Comparison of ENCODE assay signal across 15 cellular contexts in the genomic region with DNA sequence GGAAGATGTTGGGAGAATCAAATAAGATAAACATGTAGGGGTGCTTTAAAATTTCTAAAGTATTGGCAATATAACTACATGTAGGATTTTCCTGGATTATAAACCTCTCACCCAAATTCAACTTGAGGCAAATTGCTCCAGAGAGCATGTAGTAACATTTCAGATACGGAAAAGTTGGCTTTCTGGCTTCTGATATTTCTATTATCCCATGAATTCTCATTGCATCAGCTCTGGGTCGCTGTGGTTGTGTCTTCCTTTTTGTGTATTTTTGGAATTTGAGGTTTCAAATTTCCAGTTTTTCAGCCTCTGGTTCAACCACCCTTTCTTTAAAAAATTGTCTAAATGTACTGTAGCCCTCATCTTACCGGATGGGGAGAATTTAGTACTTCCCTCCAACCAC. TPM values are rescaled to one million over a fixed set of nuclear protein-coding genes. Genes with fewer than 3 reads are reported as not detected.
A peak's percentile ranks its signal among the peaks of the same experiment; 100 is the strongest.
DNase-seq lines count a peak whose midpoint lies in the region; ATAC-seq and TF ChIP-seq lines count a peak whose summit lies in the region.
"Had no signal": no experiment of that assay in that cellular context is flagged by ENCODE, and none has a peak within 500 bp of the region (broad histone marks: within the 10 kb centered on the region; RNA-seq: fewer than 3 reads in every experiment).

No MANE protein-coding gene starts in this region.

- POLR2A ChIA-PET in HEK293 (lab: Yijun Ruan, JAX): no interaction called here

- H3K79me2 ChIP-seq in mesendoderm (ENCODE audit: control insufficient read depth, insufficient read depth, low read length): no peaks in the 10 kb centered on the region
- no peaks in the 10 kb centered on the region for H3K79me2 ChIP-seq in osteoblast (ENCODE audit: insufficient read depth, low read length)

- H3K4me2 ChIP-seq in mesendoderm (ENCODE audit: low read length) (no peak overlapping the region), osteoblast (ENCODE audit: insufficient read depth, low read length) (no peak overlapping the region)
- H3K4me2 ChIP-seq: BLaER1 had no signal

- TF ChIP-seq CTCF in HEK293 (tag by site-specific recombination; IDR thresholded peaks at IDR 0.05) (no peak), osteoblast (IDR thresholded peaks at IDR 0.05; ENCODE audit: extremely low read depth, low read depth, low read length) (no peak)

- CTCF ChIA-PET in HEK293 (lab: Yijun Ruan, JAX): interaction anchor here (0.7 to 2.2 kb wide), 16 partner anchors 9 to 221 kb away, joined by 3 to 8 read pairs (median 4); no protein-coding TSS in a partner anchor

- no peak for DNase-seq in adipocyte (ENCODE audit: low read depth)
- no peak for DNase-seq in mesendoderm
- DNase-seq in osteoblast (ENCODE audit: insufficient read length, low spot score, missing footprints): no peak
- DNase-seq in HuH-7.5 (ENCODE audit: low spot score): no peak
- DNase-seq: DMS153, NCI-H1105, NCI-H1436 treated with DMSO at 0.1 percent for 48 hours, NCI-H187 treated with DMSO at 0.1 percent for 48 hours, NCI-H748 treated with DMSO at 0.1 percent for 48 hours had no signal

- H3K9ac ChIP-seq in adipocyte (ENCODE audit: low read length) (peak overlapping the region; percentile 61), mesendoderm (ENCODE audit: low read length) (no peak overlapping the region)
- H3K9ac ChIP-seq: BLaER1 had no signal

- no peak overlapping the region for H3K23ac ChIP-seq in mesendoderm (ENCODE audit: low read length)

- no peak overlapping the region for H3K18ac ChIP-seq in mesendoderm (ENCODE audit: low read length)

- no peak overlapping the region for H2BK5ac ChIP-seq in mesendoderm (ENCODE audit: low read length)

- no peak overlapping the region for H3K56ac ChIP-seq in mesendoderm (ENCODE audit: low read length)

- no peak overlapping the region for H2AFZ ChIP-seq in osteoblast (ENCODE audit: low read length)

- H3K79me1 ChIP-seq in mesendoderm (ENCODE audit: low read length): no peaks in the 10 kb centered on the region

- no peak overlapping the region for H2AK5ac ChIP-seq in mesendoderm (ENCODE audit: low read length)

- H4K5ac ChIP-seq in mesendoderm (ENCODE audit: low read length): no peak overlapping the region

- no peak overlapping the region for H2BK120ac ChIP-seq in mesendoderm (ENCODE audit: low read depth, low read length)

- H3K4me3 ChIP-seq in HEK293 (ENCODE audit: low read depth, low read length) (no peak overlapping the region), adipocyte (ENCODE audit: low read length) (no peak overlapping the region), mesendoderm (ENCODE audit: low read length) (no peak overlapping the region), osteoblast (ENCODE audit: insufficient read depth, low read length) (no peak overlapping the region)
- H3K4me3 ChIP-seq: BLaER1, SJSA1 had no signal

- no peaks in the 10 kb centered on the region for H4K20me1 ChIP-seq in osteoblast (ENCODE audit: insufficient read depth, low read length)
- H4K20me1 ChIP-seq: BLaER1 had no signal

- H2BK15ac ChIP-seq in mesendoderm (replicated peaks; ENCODE audit: low read depth): peak overlapping the region; percentile 8

- H3K36me3 ChIP-seq in HEK293 (ENCODE audit: control insufficient read depth in 2 of 2, insufficient read depth in 1 of 2, low read length in 2 of 2): no peaks in the 10 kb centered on the region
- no peaks in the 10 kb centered on the region for H3K36me3 ChIP-seq in adipocyte (ENCODE audit: control insufficient read depth, insufficient read depth, low read length, severe bottlenecking)
- H3K36me3 ChIP-seq in mesendoderm (ENCODE audit: control insufficient read depth, insufficient read depth, low read length): no peaks in the 10 kb centered on the region
- no peaks in the 10 kb centered on the region for H3K36me3 ChIP-seq in osteoblast (ENCODE audit: insufficient read depth, low read length)
- H3K36me3 ChIP-seq: BLaER1, SJSA1 had no signal

- no peak overlapping the region for H3K4ac ChIP-seq in mesendoderm (ENCODE audit: low read depth, low read length)

- H3K27me3 ChIP-seq in adipocyte (replicated peaks; ENCODE audit: control insufficient read depth, insufficient read depth, low read length) (no peaks in the 10 kb centered on the region), mesendoderm (ENCODE audit: insufficient read depth, low read length, poor library complexity) (no peaks in the 10 kb centered on the region), osteoblast (ENCODE audit: insufficient read depth, low read length) (no peaks in the 10 kb centered on the region)
- H3K27me3 ChIP-seq: BLaER1, SJSA1 had no signal

- H3K27ac ChIP-seq in HEK293 (ENCODE audit: extremely low read depth, low read depth, low read length) (no peak overlapping the region), mesendoderm (ENCODE audit: low read depth, low read length) (no peak overlapping the region), osteoblast (ENCODE audit: low read depth, low read length) (no peak overlapping the region)
- H3K27ac ChIP-seq: BLaER1, SJSA1 had no signal

- no peaks in the 10 kb centered on the region for H3K4me1 ChIP-seq in HEK293 (ENCODE audit: control insufficient read depth, insufficient read depth, low read length)
- H3K4me1 ChIP-seq in adipocyte (ENCODE audit: control insufficient read depth, insufficient read depth, low read length): peaks cover 37% of the 10 kb centered on the region
- H3K4me1 ChIP-seq in mesendoderm (ENCODE audit: control insufficient read depth, low read depth, low read length): no peaks in the 10 kb centered on the region
- no peaks in the 10 kb centered on the region for H3K4me1 ChIP-seq in osteoblast (ENCODE audit: insufficient read depth, low read length)
- H3K4me1 ChIP-seq: SJSA1 had no signal

- no peaks in the 10 kb centered on the region for H3K9me3 ChIP-seq in HEK293 (ENCODE audit: control insufficient read depth, insufficient read depth, low read depth, low read length)
- no peaks in the 10 kb centered on the region for H3K9me3 ChIP-seq in adipocyte (ENCODE audit: control insufficient read depth, low read length)
- no peaks in the 10 kb centered on the region for H3K9me3 ChIP-seq in osteoblast (ENCODE audit: low read depth, low read length)
- H3K9me3 ChIP-seq: BLaER1, SJSA1 had no signal

- no peak overlapping the region for H4K8ac ChIP-seq in mesendoderm (ENCODE audit: low read depth, low read length)

- no CpG with 5 or more reads among the region's 3 CpGs for WGBS in mesendoderm (ENCODE audit: extremely low coverage, insufficient coverage, low lambda C conversion rate)

- ATAC-seq in HG03045 (IDR thresholded peaks at IDR 0.05; ENCODE audit: unreplicated experiment): no peak
- ATAC-seq in GM19023 (IDR thresholded peaks at IDR 0.05; ENCODE audit: unreplicated experiment): no peak
- ATAC-seq: Right ventricle myocardium inferior had no signal

TF ChIP-seq in HEK293, 187 proteins besides CTCF, POLR2A, EP300 and RAD21:
- TF ChIP-seq, protein P1, sequence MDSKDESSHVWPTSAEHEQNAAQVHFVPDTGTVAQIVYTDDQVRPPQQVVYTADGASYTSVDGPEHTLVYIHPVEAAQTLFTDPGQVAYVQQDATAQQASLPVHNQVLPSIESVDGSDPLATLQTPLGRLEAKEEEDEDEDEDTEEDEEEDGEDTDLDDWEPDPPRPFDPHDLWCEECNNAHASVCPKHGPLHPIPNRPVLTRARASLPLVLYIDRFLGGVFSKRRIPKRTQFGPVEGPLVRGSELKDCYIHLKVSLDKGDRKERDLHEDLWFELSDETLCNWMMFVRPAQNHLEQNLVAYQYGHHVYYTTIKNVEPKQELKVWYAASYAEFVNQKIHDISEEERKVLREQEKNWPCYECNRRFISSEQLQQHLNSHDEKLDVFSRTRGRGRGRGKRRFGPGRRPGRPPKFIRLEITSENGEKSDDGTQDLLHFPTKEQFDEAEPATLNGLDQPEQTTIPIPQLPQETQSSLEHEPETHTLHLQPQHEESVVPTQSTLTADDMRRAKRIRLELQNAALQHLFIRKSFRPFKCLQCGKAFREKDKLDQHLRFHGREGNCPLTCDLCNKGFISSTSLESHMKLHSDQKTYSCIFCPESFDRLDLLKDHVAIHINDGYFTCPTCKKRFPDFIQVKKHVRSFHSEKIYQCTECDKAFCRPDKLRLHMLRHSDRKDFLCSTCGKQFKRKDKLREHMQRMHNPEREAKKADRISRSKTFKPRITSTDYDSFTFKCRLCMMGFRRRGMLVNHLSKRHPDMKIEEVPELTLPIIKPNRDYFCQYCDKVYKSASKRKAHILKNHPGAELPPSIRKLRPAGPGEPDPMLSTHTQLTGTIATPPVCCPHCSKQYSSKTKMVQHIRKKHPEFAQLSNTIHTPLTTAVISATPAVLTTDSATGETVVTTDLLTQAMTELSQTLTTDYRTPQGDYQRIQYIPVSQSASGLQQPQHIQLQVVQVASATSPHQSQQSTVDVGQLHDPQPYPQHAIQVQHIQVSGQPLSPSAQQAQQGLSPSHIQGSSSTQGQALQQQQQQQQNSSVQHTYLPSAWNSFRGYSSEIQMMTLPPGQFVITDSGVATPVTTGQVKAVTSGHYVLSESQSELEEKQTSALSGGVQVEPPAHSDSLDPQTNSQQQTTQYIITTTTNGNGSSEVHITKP (tag by site-specific recombination; IDR thresholded peaks at IDR 0.05): 0 out of 2 replicates have a peak, but pooled peaks have one; percentile 35
- TF ChIP-seq ZNF610 (tag by site-specific recombination; IDR thresholded peaks at IDR 0.05; ENCODE audit: borderline replicate concordance): no peak

RNA-seq across cellular contexts. Expression of a gene that starts 32.3 kb away (rescaled TPM):
- polyA plus RNA-seq in mesendoderm (2013, experiment 1 of 2): 147 TPM
- 153 TPM for polyA plus RNA-seq in mesendoderm (2013, experiment 2 of 2)
- total RNA-seq in osteoblast: 126 and 150 TPM in 2 replicates
